ENCODE assay signal across 16 cellular contexts in the genomic region with DNA sequence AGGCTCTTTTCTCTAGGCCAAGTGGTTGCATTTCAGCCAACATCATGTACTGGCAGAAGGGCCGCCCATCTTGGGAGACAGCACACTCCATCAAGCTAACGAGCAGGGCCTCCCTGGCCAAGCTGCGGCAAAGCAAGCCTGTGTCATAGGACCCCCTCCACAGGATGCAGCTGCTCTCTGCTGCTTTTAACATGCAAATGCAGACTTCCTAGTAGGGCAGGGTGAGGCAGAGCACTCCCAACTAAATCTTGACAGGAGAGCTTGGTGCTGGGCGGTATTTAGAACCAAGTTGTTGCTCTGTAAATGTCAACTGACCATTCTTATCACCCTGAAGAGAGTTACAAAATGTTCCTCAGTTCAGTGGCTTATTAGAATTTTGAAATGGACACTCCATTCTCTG. TPM values are rescaled to one million over a fixed set of nuclear protein-coding genes. Genes with fewer than 3 reads are reported as not detected.
DNase-seq lines count a peak whose midpoint lies in the region; ATAC-seq and TF ChIP-seq lines count a peak whose summit lies in the region.
"Had no signal": no experiment of that assay in that cellular context is flagged by ENCODE, and none has a peak within 500 bp of the region (broad histone marks: within the 10 kb centered on the region; RNA-seq: fewer than 3 reads in every experiment).

No MANE protein-coding gene starts in this region.

- H3K4me1 Mint-ChIP-seq in IgD-negative memory B cell (peaks cover 25 to 44% (median 35%) of the 10 kb centered on the region in 3 donors), brain (peaks cover 16% of the 10 kb centered on the region)
- H3K4me1 Mint-ChIP-seq in stimulated activated memory B cell treated with anti-CD40 and anti-IgM and Interleukin-4, amounts not matched to agents 10 μg/mL and 1 μg/mL and 100 μg/mL, for 72 hours, result peaks cover 36% of the 10 kb centered on the region

- TF ChIP-seq CTCF in brain (conservative IDR thresholded peaks at IDR 0.05), result no peak

- H3K9me3 Mint-ChIP-seq in IgD-negative memory B cell (no peaks in the 10 kb centered on the region), brain (no peaks in the 10 kb centered on the region)
- H3K9me3 Mint-ChIP-seq in stimulated activated memory B cell treated with anti-CD40 and anti-IgM and Interleukin-4, amounts not matched to agents 10 μg/mL and 1 μg/mL and 100 μg/mL, for 72 hours, result no peaks in the 10 kb centered on the region
- H3K9me3 Mint-ChIP-seq: activated T-helper 1 cell treated with anti-CD3 and anti-CD28 coated beads, Interleukin-12 subunit alpha, Interleukin-12 subunit beta, Interleukin-2, Interleukin-4 antibody, amounts not matched to agents 30 ng/mL and 10 ng/mL and 1 ng/mL, durations not matched to agents 14 hours and 24 hours and 36 hours had no signal

- H3K4me3 Mint-ChIP-seq in IgD-negative memory B cell, result peak overlapping the region; percentile 39 to 90 (median 72)
- peak overlapping the region in 1 of 5 experiments; percentile 79 for H3K4me3 Mint-ChIP-seq in brain
- no peak overlapping the region for H3K4me3 Mint-ChIP-seq in stimulated activated memory B cell treated with anti-CD40 and anti-IgM and Interleukin-4, amounts not matched to agents 10 μg/mL and 1 μg/mL and 100 μg/mL, for 72 hours
- H3K4me3 Mint-ChIP-seq: activated CD8-positive, alpha-beta T cell treated with anti-CD3 and anti-CD28 coated beads, Interleukin-2, amount 10 ng/mL, durations not matched to agents 7 days and 5 days; activated T-helper 1 cell treated with anti-CD3 and anti-CD28 coated beads, Interleukin-12 subunit alpha, Interleukin-12 subunit beta, Interleukin-2, Interleukin-4 antibody, amounts not matched to agents 30 ng/mL and 10 ng/mL and 1 ng/mL, durations not matched to agents 14 hours and 24 hours and 36 hours had no signal

- peak; percentile 82 for ATAC-seq in stimulated activated memory B cell treated with anti-CD40 and anti-IgM and Interleukin-4, amounts not matched to agents 10 μg/mL and 1 μg/mL and 100 μg/mL, for 72 hours
- ATAC-seq in GM19035 (IDR thresholded peaks at IDR 0.05; ENCODE audit: unreplicated experiment), result no peak
- ATAC-seq: activated CD8-positive, alpha-beta T cell treated with anti-CD3 and anti-CD28 coated beads, Interleukin-2, amount 10 ng/mL, durations not matched to agents 7 days and 5 days; gastrocnemius medialis; pancreas had no signal

- H3K27ac Mint-ChIP-seq in IgD-negative memory B cell (peak overlapping the region; percentile 69 to 97 (median 97)), brain (peak overlapping the region; percentile 48 to 99 (median 92))
- H3K27ac Mint-ChIP-seq in stimulated activated memory B cell treated with anti-CD40 and anti-IgM and Interleukin-4, amounts not matched to agents 10 μg/mL and 1 μg/mL and 100 μg/mL, for 72 hours, result peak overlapping the region; percentile 70
- H3K27ac Mint-ChIP-seq: activated CD8-positive, alpha-beta T cell treated with anti-CD3 and anti-CD28 coated beads, Interleukin-2, amount 10 ng/mL, durations not matched to agents 7 days and 5 days; activated T-helper 1 cell treated with anti-CD3 and anti-CD28 coated beads, Interleukin-12 subunit alpha, Interleukin-12 subunit beta, Interleukin-2, Interleukin-4 antibody, amounts not matched to agents 30 ng/mL and 10 ng/mL and 1 ng/mL, durations not matched to agents 14 hours and 24 hours and 36 hours had no signal

- H3K36me3 Mint-ChIP-seq in IgD-negative memory B cell (peaks cover 12% of the 10 kb centered on the region), brain (peaks cover 84% of the 10 kb centered on the region)
- peaks cover 71% of the 10 kb centered on the region for H3K36me3 Mint-ChIP-seq in stimulated activated memory B cell treated with anti-CD40 and anti-IgM and Interleukin-4, amounts not matched to agents 10 μg/mL and 1 μg/mL and 100 μg/mL, for 72 hours

- DNase-seq in iPS DF 19.7 (ENCODE audit: low read depth, low spot score) (peak; percentile 56), kidney tubule cell (ENCODE audit: low spot score) (no peak), Kasumi-1 (lab: John Stamatoyannopoulos, UW) (no peak), CD1c-positive myeloid dendritic cell (ENCODE audit: extremely low spot score) (no peak)
- DNase-seq: activated CD8-positive, alpha-beta T cell treated with anti-CD3 and anti-CD28 coated beads, Interleukin-2, amount 10 ng/mL, durations not matched to agents 7 days and 5 days; DMS153; gastrocnemius medialis; NCI-H187; NCI-H774; pancreas; upper lobe of left lung had no signal

- H3K27me3 Mint-ChIP-seq in IgD-negative memory B cell, result no peaks in the 10 kb centered on the region
- no peaks in the 10 kb centered on the region for H3K27me3 Mint-ChIP-seq in brain
- H3K27me3 Mint-ChIP-seq in stimulated activated memory B cell treated with anti-CD40 and anti-IgM and Interleukin-4, amounts not matched to agents 10 μg/mL and 1 μg/mL and 100 μg/mL, for 72 hours, result no peaks in the 10 kb centered on the region

RNA-seq across cellular contexts. Expression of a gene that starts 22.5 kb away (rescaled TPM):
- polyA plus RNA-seq in IgD-negative memory B cell, result 37.8 TPM
- 83.1 TPM for polyA plus RNA-seq in brain (ENCODE audit: insufficient read depth, low read depth, low replicate concordance)

RNA-seq across cellular contexts. Expression of a gene that starts 35.6 kb away (rescaled TPM):
- polyA plus RNA-seq in IgD-negative memory B cell (90.2 TPM), brain (ENCODE audit: insufficient read depth, low read depth, low replicate concordance) (173 TPM)

RNA-seq across cellular contexts. Expression of a gene that starts 35.7 kb away (rescaled TPM):
- polyA plus RNA-seq in IgD-negative memory B cell, result 66.0 TPM
- 103 TPM for polyA plus RNA-seq in brain (ENCODE audit: insufficient read depth, low read depth, low replicate concordance)

RNA-seq across cellular contexts. Expression of a gene that starts 45.1 kb away (rescaled TPM):
- polyA plus RNA-seq in IgD-negative memory B cell, result 57.8 TPM
- 55.2 TPM for polyA plus RNA-seq in brain (ENCODE audit: insufficient read depth, low read depth, low replicate concordance)

RNA-seq across cellular contexts. Expression of a gene that starts 59.4 kb away (rescaled TPM):
- not detected for polyA plus RNA-seq in IgD-negative memory B cell
- polyA plus RNA-seq in brain (ENCODE audit: insufficient read depth, low read depth, low replicate concordance), result 1.0 TPM
